Comparison of ENCODE assay signal across 1 cellular context in genomic region chr20:63979221-63979548, GRCh38.
A peak's percentile ranks its signal among the peaks of the same experiment; 100 is the strongest.
TF ChIP-seq lines count a peak whose summit lies in the region.

No MANE protein-coding gene starts in this region.

TF ChIP-seq in H1, 55 proteins besides CTCF, POLR2A, EP300 and RAD21:
- 0 out of 2 replicates have a peak, but pooled peaks have one; percentile 0 for TF ChIP-seq RBBP5 (IDR thresholded peaks at IDR 0.05; ENCODE audit: borderline replicate concordance, low read depth, low read length)
- no peak for TF ChIP-seq CBX8 (IDR thresholded peaks at IDR 0.05; ENCODE audit: borderline replicate concordance, low read depth, low read length)
